10 cellular contexts compared by ENCODE assay signal in the genomic region with DNA sequence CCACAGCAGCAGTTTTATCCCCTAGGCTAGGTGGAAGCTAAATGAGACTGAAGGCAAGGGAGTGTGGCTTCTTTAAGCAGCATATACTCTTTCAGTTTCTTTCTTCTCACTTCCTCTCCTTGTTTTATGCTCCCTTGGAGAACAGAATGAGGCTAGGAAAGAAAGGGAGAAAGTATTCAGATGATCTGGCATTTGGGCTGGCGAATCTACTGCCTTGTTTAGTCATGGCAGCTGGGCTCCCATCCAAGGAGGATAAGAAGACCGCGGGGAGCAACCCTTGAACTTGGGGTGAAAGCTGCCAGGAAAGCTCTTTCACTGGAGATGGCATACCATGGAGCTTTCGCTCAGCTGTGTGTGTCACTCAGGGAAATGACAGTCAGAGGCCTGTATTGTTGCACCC.
DNase-seq lines count a peak whose midpoint lies in the region; ATAC-seq, FAIRE-seq and TF ChIP-seq lines count a peak whose summit lies in the region.
"Had no signal": no experiment of that assay in that cellular context is flagged by ENCODE, and none has a peak within 500 bp of the region (broad histone marks: within the 10 kb centered on the region; RNA-seq: fewer than 3 reads in every experiment).

No MANE protein-coding gene starts in this region.

- TF ChIP-seq POLR2A in GM12891 (IDR thresholded peaks at IDR 0.05; ENCODE audit: low read depth, low read length) (no peak), H54 (IDR thresholded peaks at IDR 0.05; ENCODE audit: low read depth, low read length) (no peak)

- H3K4me3 ChIP-seq in kidney (ENCODE audit: low read length in 2 of 2) = no peak overlapping the region

- H3K4me1 ChIP-seq in kidney (ENCODE audit: control insufficient read depth in 1 of 2, insufficient read depth in 1 of 2, low read depth in 1 of 2, low read length in 2 of 2) = no peaks in the 10 kb centered on the region

- FAIRE-seq in GM12891 (lab: Jason Lieb, UNC) (peak; percentile 89), H54 (lab: Jason Lieb, UNC) (peak; percentile 36), kidney (lab: Jason Lieb, UNC) (no peak)

- H3K9me3 ChIP-seq in kidney (ENCODE audit: control insufficient read depth in 1 of 2, low read length in 2 of 2) = no peaks in the 10 kb centered on the region

- H3K36me3 ChIP-seq in kidney (ENCODE audit: control insufficient read depth in 1 of 2, insufficient read depth in 2 of 2, low read length in 2 of 2) = no peaks in the 10 kb centered on the region

- H3K27ac ChIP-seq in kidney (ENCODE audit: low read depth in 2 of 2, low read length in 2 of 2) = no peak overlapping the region

- H3K9ac ChIP-seq in kidney (ENCODE audit: low read length in 2 of 2) = no peak overlapping the region

- intact Hi-C loops in kidney (cut with DNase I) = no loop called here

- DNase-seq in GM12891 (ENCODE audit: insufficient read length, low spot score) (no peak), H54 (ENCODE audit: insufficient read length, low spot score) (peak; percentile 4), RKO (ENCODE audit: low spot score) (peak; percentile 8), kidney (peak; percentile 43), SW 1271 (lab: John Stamatoyannopoulos, UW) (no peak), activated gamma-delta T cell (lab: John Stamatoyannopoulos, UW) (no peak), NCI-H526 (lab: John Stamatoyannopoulos, UW) (no peak)
- DNase-seq: activated T-cell treated with anti-CD3 and anti-CD28 coated beads, Interleukin-2, amount 50 U/mL, for 1 hour; NCI-H1105 treated with DMSO at 0.1 percent for 48 hours had no signal

- TF ChIP-seq CTCF in kidney (IDR thresholded peaks at IDR 0.05; ENCODE audit: borderline replicate concordance, extremely low read depth, insufficient read depth) = no peak

- ATAC-seq in HG03457 (IDR thresholded peaks at IDR 0.05; ENCODE audit: unreplicated experiment) = no peak

TF ChIP-seq in GM12891, 5 proteins besides CTCF, POLR2A, EP300 and RAD21:
- TF ChIP-seq POLR2AphosphoS5 (IDR thresholded peaks at IDR 0.05; ENCODE audit: low read depth, low read length) (no peak), POU2F2 (IDR thresholded peaks at IDR 0.05; ENCODE audit: low read depth, low read length) (no peak), TAF1 (IDR thresholded peaks at IDR 0.05; ENCODE audit: low read depth, low read length) (no peak), SPI1 (IDR thresholded peaks at IDR 0.05; ENCODE audit: low read depth, low read length) (peak; percentile 91), PAX5 (IDR thresholded peaks at IDR 0.05; ENCODE audit: insufficient read depth, low read length, severe bottlenecking) (no peak)

Comparison
In these comparisons a context has a peak if more than half of its experiments do, and no peak if none do; other contexts are left out.
1. DNase-seq: peak in H54 (single experiment), RKO (single experiment) and kidney (single experiment); none in GM12891 (single experiment), SW 1271 (0 of 2), activated gamma-delta T cell (single experiment) and NCI-H526 (0 of 2).